8 cellular contexts compared by ENCODE assay signal in genomic region chr17:78131172-78132085, GRCh38. TPM values are rescaled to one million over a fixed set of nuclear protein-coding genes. Genes with fewer than 3 reads are reported as not detected.
A peak's percentile ranks its signal among the peaks of the same experiment; 100 is the strongest.
DNase-seq lines count a peak whose midpoint lies in the region; ATAC-seq and TF ChIP-seq lines count a peak whose summit lies in the region.

No MANE protein-coding gene starts in this region.

- H3K27me3 ChIP-seq in Peyer's patch: no peaks in the 10 kb centered on the region

- H3K4me1 ChIP-seq in Peyer's patch: peaks cover 7 to 53% (median 43%) of the 10 kb centered on the region in 4 donors

- TF ChIP-seq POLR2A in Peyer's patch (IDR thresholded peaks at IDR 0.05): no peak

- no peaks in the 10 kb centered on the region for H3K36me3 ChIP-seq in Peyer's patch

- ATAC-seq in HG03460 (IDR thresholded peaks at IDR 0.05; ENCODE audit: unreplicated experiment): no peak

- H3K27ac ChIP-seq in Peyer's patch (peak overlapping the region; percentile 84 to 99 (median 90)), cingulate gyrus (ENCODE audit: low read depth, low read length) (peak overlapping the region; percentile 79)

- H3K4me3 ChIP-seq in Peyer's patch: peak overlapping the region; percentile 46 to 97 (median 50)

- H3K9me3 ChIP-seq in Peyer's patch: no peaks in the 10 kb centered on the region

- no peak for TF ChIP-seq CTCF in Peyer's patch (IDR thresholded peaks at IDR 0.05)

- DNase-seq in D341Med (ENCODE audit: low spot score) (peak; percentile 75), Peyer's patch (peak; percentile 44 to 58 (median 51)), nucleus accumbens (lab: John Stamatoyannopoulos, UW) (peak in 35 of 56 donors; percentile 17 to 82 (median 47)), NCI-H1105 treated with DMSO at 0.1 percent for 48 hours (lab: John Stamatoyannopoulos, UW) (no peak), NCI-H1930 (lab: John Stamatoyannopoulos, UW) (no peak), pons (ENCODE audit: low spot score) (no peak)

RNA-seq across cellular contexts. Expression of gene TMC8, which starts 0.9 kb away (rescaled TPM):
- 10 to 100 TPM in 3 of 4 donors, 1 to 10 TPM in 1; 10.0 to 66.8 (median 22.5) TPM for total RNA-seq in Peyer's patch

RNA-seq across cellular contexts. Expression of gene TMC6, which starts 2.9 kb away (rescaled TPM):
- 100 to 1,000 TPM in 1 of 4 donors, 10 to 100 TPM in 3; 54.5 to 107 (median 94.9) TPM for total RNA-seq in Peyer's patch

RNA-seq across cellular contexts. Expression of gene C17orf99, which starts 14.8 kb away (rescaled TPM):
- 1 to 10 TPM in 1 of 4 donors, not detected in 3; 1.6 TPM for total RNA-seq in Peyer's patch

RNA-seq across cellular contexts. Expression of gene SYNGR2, which starts 37.0 kb away (rescaled TPM):
- 10 to 100 TPM; 51.2 to 87.2 (median 77.3) TPM for total RNA-seq in Peyer's patch

RNA-seq across cellular contexts. Expression of gene TK1, which starts 55.4 kb away (rescaled TPM):
- total RNA-seq in Peyer's patch: 10 to 100 TPM in 2 of 4 donors, 1 to 10 TPM in 2; 6.2 to 46.2 (median 10.1) TPM

Comparison
In these comparisons a context has a peak if more than half of its experiments do, and no peak if none do; other contexts are left out.
1. DNase-seq: peak in D341Med (single experiment), Peyer's patch (3 of 3) and nucleus accumbens (35 of 56); none in NCI-H1105 treated with DMSO at 0.1 percent for 48 hours (single experiment), NCI-H1930 (0 of 2) and pons (single experiment).